In genomic region chr20:38727602-38728236, GRCh38 we compare ENCODE assay signal across 11 cellular contexts. TPM values are rescaled to one million over a fixed set of nuclear protein-coding genes. Genes with fewer than 3 reads are reported as not detected.
DNase-seq lines count a peak whose midpoint lies in the region; ATAC-seq and TF ChIP-seq lines count a peak whose summit lies in the region.
"Had no signal": no experiment of that assay in that cellular context is flagged by ENCODE, and none has a peak within 500 bp of the region (broad histone marks: within the 10 kb centered on the region; RNA-seq: fewer than 3 reads in every experiment).

No MANE protein-coding gene starts in this region.

- peaks cover 45% of the 10 kb centered on the region for H3K4me1 ChIP-seq in NT2/D1 (ENCODE audit: insufficient read depth, insufficient read length)
- peaks cover 13 to 29% of the 10 kb centered on the region in 2 donors for H3K4me1 ChIP-seq in neuronal stem cell (ENCODE audit: control insufficient read depth in 2 of 2, insufficient read depth in 1 of 2, low read depth in 1 of 2, low read length in 2 of 2)

- H4K8ac ChIP-seq in neuronal stem cell (ENCODE audit: low read depth, low read length): no peak overlapping the region

- intact Hi-C loops in dendritic cell treated with granulocyte-macrophage colony-stimulating factor and Interleukin-4, amounts not matched to agents 40 ng/mL and 50 ng/mL, for 4 days (cut with micrococcal nuclease): no loop called here

- H2BK15ac ChIP-seq in neuronal stem cell (ENCODE audit: low read length): peak overlapping the region; percentile 62

- no peak overlapping the region for H3K4me2 ChIP-seq in neuronal stem cell (ENCODE audit: insufficient read depth, low read length, poor library complexity, severe bottlenecking)

- WGBS in neuronal stem cell (ENCODE audit: extremely low coverage in 2 of 2, insufficient read length in 2 of 2, insufficient replicate concordance in 1 of 2), 2 donors: no CpG with 5 or more reads among the region's 52 CpGs

- no peak overlapping the region for H2BK12ac ChIP-seq in neuronal stem cell (ENCODE audit: low read length)

- H3K27me3 Mint-ChIP-seq in dendritic cell treated with granulocyte-macrophage colony-stimulating factor and Interleukin-4, amounts not matched to agents 40 ng/mL and 50 ng/mL, for 4 days: peaks cover 95% of the 10 kb centered on the region

- no peak overlapping the region for H3K27ac ChIP-seq in neuronal stem cell (replicated peaks; ENCODE audit: low read length)
- H3K27ac ChIP-seq: stomach had no signal

- no peaks in the 10 kb centered on the region for H3K79me1 ChIP-seq in neuronal stem cell (ENCODE audit: low read depth, low read length)

- H3K36me3 ChIP-seq in GM06990 (ENCODE audit: control insufficient read depth, insufficient read depth, low read length): no peaks in the 10 kb centered on the region
- H3K36me3 ChIP-seq in NT2/D1 (ENCODE audit: insufficient read depth, insufficient read length, low read length): no peaks in the 10 kb centered on the region
- H3K36me3 ChIP-seq in neuronal stem cell (replicated peaks in 1 of 2; ENCODE audit: control insufficient read depth in 2 of 2, insufficient read depth in 2 of 2, low read length in 2 of 2): no peaks in the 10 kb centered on the region
- H3K36me3 ChIP-seq: stomach had no signal

- no peaks in the 10 kb centered on the region for H3K9me3 Mint-ChIP-seq in dendritic cell treated with granulocyte-macrophage colony-stimulating factor and Interleukin-4, amounts not matched to agents 40 ng/mL and 50 ng/mL, for 4 days

- DNase-seq in GM06990 (ENCODE audit: extremely low read depth, insufficient read length) (peak; percentile 20), NT2/D1 (ENCODE audit: low read depth, low spot score) (no peak), neuronal stem cell (ENCODE audit: low spot score) (no peak)
- DNase-seq: left colon, NCI-H2227 treated with DMSO at 0.1 percent for 48 hours, stomach, T1000 had no signal

- H4K91ac ChIP-seq in neuronal stem cell (ENCODE audit: low read depth, low read length, poor library complexity): no peak overlapping the region

- H2AFZ ChIP-seq in neuronal stem cell (ENCODE audit: low read length): peak overlapping the region; percentile 84

- no peaks in the 10 kb centered on the region for H3K36me3 Mint-ChIP-seq in dendritic cell treated with granulocyte-macrophage colony-stimulating factor and Interleukin-4, amounts not matched to agents 40 ng/mL and 50 ng/mL, for 4 days (ENCODE audit: low read depth)

- peak overlapping the region; percentile 23 for H3K9ac ChIP-seq in NT2/D1 (ENCODE audit: insufficient read length, low read depth)
- peak overlapping the region; percentile 22 for H3K9ac ChIP-seq in neuronal stem cell (ENCODE audit: low read depth, low read length, poor library complexity)

- ATAC-seq in HG02852 (IDR thresholded peaks at IDR 0.05; ENCODE audit: unreplicated experiment) (no peak), GM18517 (IDR thresholded peaks at IDR 0.05; ENCODE audit: unreplicated experiment) (no peak), HG03457 (IDR thresholded peaks at IDR 0.05; ENCODE audit: unreplicated experiment) (no peak)
- ATAC-seq: left colon had no signal

- no peaks in the 10 kb centered on the region; the same call in 1 of the 2 replicates for H3K9me3 ChIP-seq in NT2/D1 (ENCODE audit: insufficient read depth, low read length)
- peaks cover 15 to 16% of the 10 kb centered on the region in 2 donors for H3K9me3 ChIP-seq in neuronal stem cell (replicated peaks in 1 of 2; ENCODE audit: control insufficient read depth in 2 of 2, insufficient read depth in 1 of 2, low read depth in 1 of 2, low read length in 2 of 2)

- H3K23ac ChIP-seq in neuronal stem cell (ENCODE audit: low read depth, low read length, poor library complexity): peak overlapping the region; percentile 78

- TF ChIP-seq CTCF in GM06990 (IDR thresholded peaks at IDR 0.05; ENCODE audit: insufficient read depth, low read length, poor library complexity, severe bottlenecking): no peak

- H3K4ac ChIP-seq in neuronal stem cell (ENCODE audit: low read length): no peak overlapping the region

- peak overlapping the region; percentile 40 for H2BK5ac ChIP-seq in neuronal stem cell (ENCODE audit: low read length)

- peak overlapping the region; percentile 86 for H2AK5ac ChIP-seq in neuronal stem cell (ENCODE audit: low read depth, low read length)

- H3K4me3 ChIP-seq in GM06990 (replicated peaks; ENCODE audit: low read depth, low read length) (no peak overlapping the region), NT2/D1 (ENCODE audit: insufficient read length, low read depth) (peak overlapping the region; percentile 17), neuronal stem cell (ENCODE audit: low read length in 2 of 2) (peak overlapping the region; percentile 1 to 54)
- H3K4me3 ChIP-seq: stomach had no signal

- peaks cover 17% of the 10 kb centered on the region for H3K27me3 ChIP-seq in GM06990 (replicated peaks; ENCODE audit: control insufficient read depth, insufficient read depth, low read length)
- peaks cover 100% of the 10 kb centered on the region for H3K27me3 ChIP-seq in NT2/D1 (ENCODE audit: insufficient read depth, insufficient read length)
- peaks cover 72 to 93% (median 92%) of the 10 kb centered on the region in 3 experiments for H3K27me3 ChIP-seq in neuronal stem cell (ENCODE audit: control insufficient read depth in 3 of 3, insufficient read depth in 3 of 3, low read depth in 1 of 3, low read length in 3 of 3)

- H2BK120ac ChIP-seq in neuronal stem cell (ENCODE audit: low read depth, low read length): no peak overlapping the region

- H3K14ac ChIP-seq in neuronal stem cell (ENCODE audit: low read length): peak overlapping the region; percentile 84

- peak overlapping the region; percentile 7 for H3K4me3 Mint-ChIP-seq in dendritic cell treated with granulocyte-macrophage colony-stimulating factor and Interleukin-4, amounts not matched to agents 40 ng/mL and 50 ng/mL, for 4 days

- peaks cover 43% of the 10 kb centered on the region for H3K4me1 Mint-ChIP-seq in dendritic cell treated with granulocyte-macrophage colony-stimulating factor and Interleukin-4, amounts not matched to agents 40 ng/mL and 50 ng/mL, for 4 days (ENCODE audit: low read depth)

- H3K18ac ChIP-seq in neuronal stem cell (ENCODE audit: low read length): peak overlapping the region; percentile 41

- no peak overlapping the region for H3K27ac Mint-ChIP-seq in dendritic cell treated with granulocyte-macrophage colony-stimulating factor and Interleukin-4, amounts not matched to agents 40 ng/mL and 50 ng/mL, for 4 days

RNA-seq across cellular contexts. Expression of gene SLC32A1, which starts 3.4 kb away (rescaled TPM):
- 0.11 TPM for polyA plus RNA-seq in neuronal stem cell (2013, experiment 1 of 2)
- polyA plus RNA-seq in neuronal stem cell (2013, experiment 2 of 2): 0.14 TPM
- polyA plus RNA-seq: stomach had no signal

RNA-seq across cellular contexts. Expression of gene ACTR5, which starts 20.5 kb away (rescaled TPM):
- 7.2 TPM for polyA plus RNA-seq in neuronal stem cell (2013, experiment 1 of 2)
- polyA plus RNA-seq in neuronal stem cell (2013, experiment 2 of 2): 7.2 TPM
